ENCODE assay signal across 33 cellular contexts in genomic region chr7:972110-972509, GRCh38. TPM values are rescaled to one million over a fixed set of nuclear protein-coding genes. Genes with fewer than 3 reads are reported as not detected.
DNase-seq lines count a peak whose midpoint lies in the region; ATAC-seq and TF ChIP-seq lines count a peak whose summit lies in the region.
"Had no signal": no experiment of that assay in that cellular context is flagged by ENCODE, and none has a peak within 500 bp of the region (broad histone marks: within the 10 kb centered on the region; RNA-seq: fewer than 3 reads in every experiment).

No MANE protein-coding gene starts in this region.

- no peak overlapping the region for H3K4me3 ChIP-seq in CD4-positive, CD25-positive, alpha-beta regulatory T cell (ENCODE audit: low read depth, low read length)
- H3K4me3 ChIP-seq: gastrocnemius medialis, neural progenitor cell, testis had no signal

- TF ChIP-seq CTCF in neural crest cell (conservative IDR thresholded peaks at IDR 0.05), result no peak

- peak overlapping the region; percentile 73 for H3K27ac Mint-ChIP-seq in activated T-cell treated with anti-CD3 and anti-CD28 coated beads, Interleukin-2, amount 50 U/mL, for 24 hours
- peak overlapping the region in 2 of 3 donors; percentile 7 to 54 for H3K27ac Mint-ChIP-seq in CD4-positive, CD25-positive, alpha-beta regulatory T cell
- H3K27ac Mint-ChIP-seq in activated naive CD8-positive, alpha-beta T cell treated with anti-CD3 and anti-CD28 coated beads, Interleukin-2, amount 50 U/mL, for 24 hours, result peak overlapping the region; percentile 18
- no peak overlapping the region for H3K27ac Mint-ChIP-seq in neural crest cell (ENCODE audit: unreplicated experiment)
- H3K27ac Mint-ChIP-seq: activated CD8-positive, alpha-beta memory T cell treated with anti-CD3 and anti-CD28 coated beads, Interleukin-2, amount 10 ng/mL, durations not matched to agents 7 days and 5 days; activated T-helper 1 cell treated with anti-CD3 and anti-CD28 coated beads, Interleukin-12 subunit alpha, Interleukin-12 subunit beta, Interleukin-2, Interleukin-4 antibody, amounts not matched to agents 30 ng/mL and 10 ng/mL and 1 ng/mL, durations not matched to agents 14 hours and 24 hours and 36 hours; memory B cell; neural progenitor cell had no signal

- H3K4me1 ChIP-seq in CD4-positive, CD25-positive, alpha-beta regulatory T cell (ENCODE audit: control insufficient read depth, insufficient read depth, low read length, poor library complexity, severe bottlenecking), result peaks cover 35% of the 10 kb centered on the region

- H3K36me3 ChIP-seq in CD4-positive, CD25-positive, alpha-beta regulatory T cell (ENCODE audit: control insufficient read depth, insufficient read depth, low read length), result peaks cover 58% of the 10 kb centered on the region
- H3K36me3 ChIP-seq: neural progenitor cell had no signal

- ATAC-seq in CD4-positive, CD25-positive, alpha-beta regulatory T cell (ENCODE audit: low read depth in 2 of 2), result no peak
- no peak for ATAC-seq in activated naive CD8-positive, alpha-beta T cell treated with anti-CD3 and anti-CD28 coated beads, Interleukin-2, amount 50 U/mL, for 24 hours
- ATAC-seq: activated CD8-positive, alpha-beta memory T cell treated with anti-CD3 and anti-CD28 coated beads, Interleukin-2, amount 10 ng/mL, durations not matched to agents 7 days and 5 days; gastrocnemius medialis; left lobe of liver had no signal

- peak overlapping the region; percentile 15 for H3K4me3 Mint-ChIP-seq in activated T-cell treated with anti-CD3 and anti-CD28 coated beads, Interleukin-2, amount 50 U/mL, for 24 hours
- H3K4me3 Mint-ChIP-seq in CD4-positive, CD25-positive, alpha-beta regulatory T cell, result peak overlapping the region; percentile 15 to 85 (median 32)
- H3K4me3 Mint-ChIP-seq in activated naive CD8-positive, alpha-beta T cell treated with anti-CD3 and anti-CD28 coated beads, Interleukin-2, amount 50 U/mL, for 24 hours, result no peak overlapping the region
- H3K4me3 Mint-ChIP-seq in neural crest cell, result peak overlapping the region; percentile 70
- H3K4me3 Mint-ChIP-seq: activated CD8-positive, alpha-beta memory T cell treated with anti-CD3 and anti-CD28 coated beads, Interleukin-2, amount 10 ng/mL, durations not matched to agents 7 days and 5 days; activated T-helper 1 cell treated with anti-CD3 and anti-CD28 coated beads, Interleukin-12 subunit alpha, Interleukin-12 subunit beta, Interleukin-2, Interleukin-4 antibody, amounts not matched to agents 30 ng/mL and 10 ng/mL and 1 ng/mL, durations not matched to agents 14 hours and 24 hours and 36 hours; memory B cell; neural progenitor cell had no signal

- no peaks in the 10 kb centered on the region for H3K27me3 Mint-ChIP-seq in activated T-cell treated with anti-CD3 and anti-CD28 coated beads, Interleukin-2, amount 50 U/mL, for 24 hours
- H3K27me3 Mint-ChIP-seq in CD4-positive, CD25-positive, alpha-beta regulatory T cell, result peaks cover 4% of the 10 kb centered on the region
- H3K27me3 Mint-ChIP-seq in activated naive CD8-positive, alpha-beta T cell treated with anti-CD3 and anti-CD28 coated beads, Interleukin-2, amount 50 U/mL, for 24 hours, result no peaks in the 10 kb centered on the region
- no peaks in the 10 kb centered on the region for H3K27me3 Mint-ChIP-seq in neural crest cell (ENCODE audit: low read depth)
- H3K27me3 Mint-ChIP-seq: activated CD8-positive, alpha-beta memory T cell treated with anti-CD3 and anti-CD28 coated beads, Interleukin-2, amount 10 ng/mL, durations not matched to agents 7 days and 5 days; memory B cell had no signal

- H3K9me3 ChIP-seq in CD4-positive, CD25-positive, alpha-beta regulatory T cell (ENCODE audit: control insufficient read depth in 2 of 2, low read length in 2 of 2), result no peaks in the 10 kb centered on the region
- H3K9me3 ChIP-seq: gastrocnemius medialis, testis had no signal

- H3K27ac ChIP-seq in CD4-positive, CD25-positive, alpha-beta regulatory T cell (ENCODE audit: insufficient read depth, low read length, poor library complexity, severe bottlenecking), result no peak overlapping the region
- H3K27ac ChIP-seq: gastrocnemius medialis, neural progenitor cell, testis had no signal

- peaks cover 31% of the 10 kb centered on the region for H3K4me1 Mint-ChIP-seq in activated T-cell treated with anti-CD3 and anti-CD28 coated beads, Interleukin-2, amount 50 U/mL, for 24 hours (ENCODE audit: low read depth)
- peaks cover 0 to 38% (median 19%) of the 10 kb centered on the region in 4 donors for H3K4me1 Mint-ChIP-seq in CD4-positive, CD25-positive, alpha-beta regulatory T cell
- peaks cover 32% of the 10 kb centered on the region for H3K4me1 Mint-ChIP-seq in activated naive CD8-positive, alpha-beta T cell treated with anti-CD3 and anti-CD28 coated beads, Interleukin-2, amount 50 U/mL, for 24 hours
- peaks cover 19% of the 10 kb centered on the region for H3K4me1 Mint-ChIP-seq in neural crest cell

- H3K9me3 Mint-ChIP-seq in activated T-cell treated with anti-CD3 and anti-CD28 coated beads, Interleukin-2, amount 50 U/mL, for 24 hours, result no peaks in the 10 kb centered on the region
- peaks cover 0 to 1% (median 0%) of the 10 kb centered on the region in 7 donors for H3K9me3 Mint-ChIP-seq in CD4-positive, CD25-positive, alpha-beta regulatory T cell
- no peaks in the 10 kb centered on the region for H3K9me3 Mint-ChIP-seq in activated naive CD8-positive, alpha-beta T cell treated with anti-CD3 and anti-CD28 coated beads, Interleukin-2, amount 50 U/mL, for 24 hours
- H3K9me3 Mint-ChIP-seq in neural crest cell, result no peaks in the 10 kb centered on the region
- H3K9me3 Mint-ChIP-seq: activated T-helper 1 cell treated with anti-CD3 and anti-CD28 coated beads, Interleukin-12 subunit alpha, Interleukin-12 subunit beta, Interleukin-2, Interleukin-4 antibody, amounts not matched to agents 30 ng/mL and 10 ng/mL and 1 ng/mL, durations not matched to agents 14 hours and 24 hours and 36 hours; immature natural killer cell; memory B cell; neural progenitor cell had no signal

- H3K36me3 Mint-ChIP-seq in activated T-cell treated with anti-CD3 and anti-CD28 coated beads, Interleukin-2, amount 50 U/mL, for 24 hours (ENCODE audit: low read depth), result peaks cover 69% of the 10 kb centered on the region
- peaks cover 15% of the 10 kb centered on the region for H3K36me3 Mint-ChIP-seq in CD4-positive, CD25-positive, alpha-beta regulatory T cell
- H3K36me3 Mint-ChIP-seq in activated naive CD8-positive, alpha-beta T cell treated with anti-CD3 and anti-CD28 coated beads, Interleukin-2, amount 50 U/mL, for 24 hours (ENCODE audit: low read depth), result peaks cover 47% of the 10 kb centered on the region
- no peaks in the 10 kb centered on the region for H3K36me3 Mint-ChIP-seq in neural crest cell (ENCODE audit: low read depth)

- H3K27me3 ChIP-seq in CD4-positive, CD25-positive, alpha-beta regulatory T cell (ENCODE audit: control insufficient read depth, insufficient read depth, low read length), result no peaks in the 10 kb centered on the region
- H3K27me3 ChIP-seq: gastrocnemius medialis, neural progenitor cell, testis had no signal

- no peak for DNase-seq in activated T-cell treated with anti-CD3 and anti-CD28 coated beads, Interleukin-2, amount 50 U/mL, for 24 hours
- no peak for DNase-seq in activated T-cell treated with anti-CD3 and anti-CD28 coated beads, Interleukin-2, amount 50 U/mL, for 1 hour
- no peak for DNase-seq in CD4-positive, CD25-positive, alpha-beta regulatory T cell
- no peak for DNase-seq in activated naive CD8-positive, alpha-beta T cell treated with anti-CD3 and anti-CD28 coated beads, Interleukin-2, amount 50 U/mL, for 24 hours
- DNase-seq in neural crest cell (ENCODE audit: low read depth, low spot score) (no peak), inferior parietal cortex (ENCODE audit: extremely low spot score) (no peak), activated gamma-delta T cell treated with Interleukin-2 at 50 U/mL for 16 hours (no peak), GM03348 (ENCODE audit: low spot score) (no peak)
- DNase-seq: activated CD4-positive, alpha-beta T cell treated with anti-CD3 and anti-CD28 coated beads for 1 hour; activated CD8-positive, alpha-beta memory T cell treated with anti-CD3 and anti-CD28 coated beads, Interleukin-2, amount 10 ng/mL, durations not matched to agents 7 days and 5 days; activated naive CD4-positive, alpha-beta T cell treated with anti-CD3 and anti-CD28 coated beads, Interleukin-2, amount 50 U/mL, for 16 hours; aorta; COR-L47; DMS53; effector CD4-positive, alpha-beta T cell; gastrocnemius medialis; hypothalamus; immature natural killer cell; NCI-H1436 treated with DMSO at 0.1 percent for 48 hours; NCI-H2081 treated with DMSO at 0.1 percent for 48 hours; NCI-H2227 treated with DMSO at 0.1 percent for 48 hours; NCI-H774; SHP77 treated with DMSO at 0.1 percent for 48 hours; stimulated activated naive CD4-positive, alpha-beta T cell; testis had no signal

RNA-seq across cellular contexts. Expression of gene COX19, which starts 3.2 kb away (rescaled TPM):
- total RNA-seq in CD4-positive, CD25-positive, alpha-beta regulatory T cell, result 36.8 TPM
- polyA plus RNA-seq in CD4-positive, CD25-positive, alpha-beta regulatory T cell, result 10 to 100 TPM; 18.3 to 30.4 (median 24.8) TPM
- 12.7 and 13.1 TPM in 2 replicates for total RNA-seq in neural crest cell

RNA-seq across cellular contexts. Expression of gene CYP2W1, which starts 10.9 kb away (rescaled TPM):
- not detected for total RNA-seq in CD4-positive, CD25-positive, alpha-beta regulatory T cell
- polyA plus RNA-seq in CD4-positive, CD25-positive, alpha-beta regulatory T cell, result not detected
- not detected in 2 replicates for total RNA-seq in neural crest cell
- total RNA-seq: A673; activated CD8-positive, alpha-beta memory T cell treated with anti-CD3 and anti-CD28 coated beads, Interleukin-2, amount 10 ng/mL, durations not matched to agents 7 days and 5 days; activated T-helper 1 cell treated with anti-CD3 and anti-CD28 coated beads, Interleukin-12 subunit alpha, Interleukin-12 subunit beta, Interleukin-2, Interleukin-4 antibody, amounts not matched to agents 30 ng/mL and 10 ng/mL and 1 ng/mL, durations not matched to agents 14 hours and 24 hours and 36 hours; aorta; fibroblast of lung; gastrocnemius medialis; LHCN-M2; T-helper 2 cell treated with Interferon-gamma antibody and Interleukin-4, amounts not matched to agents 100 ng/mL and 5 ng/mL, for 36 hours had no signal
- polyA plus RNA-seq: aorta, fibroblast of lung, immature natural killer cell had no signal

RNA-seq across cellular contexts. Expression of gene ADAP1, which starts 17.6 kb away (rescaled TPM):
- total RNA-seq in CD4-positive, CD25-positive, alpha-beta regulatory T cell, result 5.5 TPM
- polyA plus RNA-seq in CD4-positive, CD25-positive, alpha-beta regulatory T cell, result 1 to 10 TPM; 2.9 to 8.8 (median 6.2) TPM
- total RNA-seq in neural crest cell, result 5.2 and 6.4 TPM in 2 replicates
